In genomic region chr4:137393043-137393442, GRCh38 we compare ENCODE assay signal across 12 cellular contexts.
A peak's percentile ranks its signal among the peaks of the same experiment; 100 is the strongest.
DNase-seq lines count a peak whose midpoint lies in the region; TF ChIP-seq lines count a peak whose summit lies in the region.
"Had no signal": no experiment of that assay in that cellular context is flagged by ENCODE, and none has a peak within 500 bp of the region (broad histone marks: within the 10 kb centered on the region; RNA-seq: fewer than 3 reads in every experiment).

No MANE protein-coding gene starts in this region.

- no peaks in the 10 kb centered on the region for H3K79me2 ChIP-seq in mesendoderm (ENCODE audit: control insufficient read depth, insufficient read depth, low read length)

- no peaks in the 10 kb centered on the region for H3K36me3 ChIP-seq in mesendoderm (ENCODE audit: control insufficient read depth, insufficient read depth, low read length)
- no peaks in the 10 kb centered on the region for H3K36me3 ChIP-seq in Peyer's patch
- H3K36me3 ChIP-seq: BLaER1 had no signal

- H3K9ac ChIP-seq in mesendoderm (ENCODE audit: low read length) = no peak overlapping the region
- H3K9ac ChIP-seq: BLaER1 had no signal

- H2BK15ac ChIP-seq in mesendoderm (replicated peaks; ENCODE audit: low read depth) = no peak overlapping the region

- H2BK5ac ChIP-seq in mesendoderm (ENCODE audit: low read length) = no peak overlapping the region

- no peak overlapping the region for H3K4ac ChIP-seq in mesendoderm (ENCODE audit: low read depth, low read length)

- no peaks in the 10 kb centered on the region for H3K79me1 ChIP-seq in mesendoderm (ENCODE audit: low read length)

- H3K27ac ChIP-seq in mesendoderm (ENCODE audit: low read depth, low read length) (no peak overlapping the region), Peyer's patch (no peak overlapping the region)
- H3K27ac ChIP-seq: BLaER1 had no signal

- H3K23ac ChIP-seq in mesendoderm (ENCODE audit: low read length) = no peak overlapping the region

- H3K9me3 ChIP-seq in Peyer's patch = no peaks in the 10 kb centered on the region
- H3K9me3 ChIP-seq: BLaER1 had no signal

- TF ChIP-seq POLR2A in Peyer's patch (IDR thresholded peaks at IDR 0.05) = no peak

- no peak overlapping the region for H4K8ac ChIP-seq in mesendoderm (ENCODE audit: low read depth, low read length)

- no peak overlapping the region for H3K18ac ChIP-seq in mesendoderm (ENCODE audit: low read length)

- H3K4me1 ChIP-seq in mesendoderm (ENCODE audit: control insufficient read depth, low read depth, low read length) = no peaks in the 10 kb centered on the region
- H3K4me1 ChIP-seq in Peyer's patch = no peaks in the 10 kb centered on the region
- H3K4me1 ChIP-seq: BLaER1 had no signal

- H3K56ac ChIP-seq in mesendoderm (ENCODE audit: low read length) = no peak overlapping the region

- no peak overlapping the region for H4K5ac ChIP-seq in mesendoderm (ENCODE audit: low read length)

- no peak overlapping the region for H2BK120ac ChIP-seq in mesendoderm (ENCODE audit: low read depth, low read length)

- H3K4me2 ChIP-seq in mesendoderm (ENCODE audit: low read length) = no peak overlapping the region
- H3K4me2 ChIP-seq: BLaER1 had no signal

- H3K27me3 ChIP-seq in mesendoderm (ENCODE audit: insufficient read depth, low read length, poor library complexity) (no peaks in the 10 kb centered on the region), Peyer's patch (no peaks in the 10 kb centered on the region)
- H3K27me3 ChIP-seq: BLaER1 had no signal

- TF ChIP-seq CTCF in Peyer's patch (IDR thresholded peaks at IDR 0.05) = no peak

- H3K4me3 ChIP-seq in mesendoderm (ENCODE audit: low read length) (no peak overlapping the region), Peyer's patch (no peak overlapping the region)
- H3K4me3 ChIP-seq: BLaER1 had no signal

- WGBS in mesendoderm (ENCODE audit: extremely low coverage, insufficient coverage, low lambda C conversion rate) = no CpG with 5 or more reads among the region's 2 CpGs

- DNase-seq in COLO668 (lab: John Stamatoyannopoulos, UW; ENCODE audit: unreplicated experiment) (peak; percentile 9), NCI-H146 treated with DMSO at 0.1 percent for 48 hours (lab: John Stamatoyannopoulos, UW; ENCODE audit: unreplicated experiment) (peak; percentile 22), amniotic stem cell (lab: John Stamatoyannopoulos, UW) (peak; percentile 20), mesendoderm (peak; percentile 7), Peyer's patch (no peak), GM03348 (ENCODE audit: low spot score) (no peak), hepatic stellate cell (ENCODE audit: low spot score) (no peak), AG08396 (ENCODE audit: low spot score) (no peak)
- DNase-seq: activated CD4-positive, alpha-beta T cell treated with anti-CD3 and anti-CD28 coated beads, Interleukin-2, amount 50 U/mL, for 1 hour; activated gamma-delta T cell treated with Interleukin-2 at 50 U/mL for 16 hours; left cardiac atrium had no signal

- H2AK5ac ChIP-seq in mesendoderm (ENCODE audit: low read length) = no peak overlapping the region

Comparison
In these comparisons a context has a peak if more than half of its experiments do, and no peak if none do; other contexts are left out.
1. DNase-seq: peak in COLO668 (single experiment), NCI-H146 treated with DMSO at 0.1 percent for 48 hours (single experiment), amniotic stem cell (single experiment) and mesendoderm (single experiment); none in Peyer's patch (0 of 3), GM03348 (single experiment), hepatic stellate cell (single experiment) and AG08396 (single experiment).